Comparison of ENCODE assay signal across 16 cellular contexts in the genomic region with DNA sequence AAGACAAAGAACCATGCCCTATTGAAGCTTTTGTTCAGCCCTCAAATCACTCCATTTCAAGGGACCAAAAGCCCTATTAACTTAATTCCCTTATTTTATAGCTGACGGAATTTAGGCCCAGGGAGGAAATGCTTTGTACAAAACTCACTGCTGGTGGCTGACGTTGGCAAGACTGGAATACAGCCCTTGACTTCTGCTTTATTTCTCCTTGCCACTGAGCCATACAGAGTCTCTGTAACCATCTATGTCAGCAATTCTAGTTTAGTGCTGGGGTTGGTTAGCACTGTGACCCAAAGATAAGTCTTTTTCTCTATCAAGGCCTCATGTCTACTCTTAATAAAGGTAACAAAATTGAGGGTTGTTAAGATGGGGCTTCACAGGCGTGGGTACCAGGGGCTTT.
DNase-seq lines count a peak whose midpoint lies in the region; ATAC-seq and TF ChIP-seq lines count a peak whose summit lies in the region.
"Had no signal": no experiment of that assay in that cellular context is flagged by ENCODE, and none has a peak within 500 bp of the region (broad histone marks: within the 10 kb centered on the region; RNA-seq: fewer than 3 reads in every experiment).

No MANE protein-coding gene starts in this region.

- CTCF ChIA-PET in mammary epithelial cell (lab: Charles Lee; ENCODE audit: low non-redundant PET) = no interaction called here

- peaks cover 2% of the 10 kb centered on the region; the same call in 1 of the 2 replicates for H3K4me1 ChIP-seq in HAP-1
- H3K4me1 ChIP-seq in mammary epithelial cell (ENCODE audit: insufficient read depth, low read length) = peaks cover 32% of the 10 kb centered on the region
- H3K4me1 ChIP-seq in left lung = no peaks in the 10 kb centered on the region
- no peaks in the 10 kb centered on the region for H3K4me1 ChIP-seq in upper lobe of right lung
- H3K4me1 ChIP-seq in thyroid gland = peaks cover 0 to 7% of the 10 kb centered on the region in 2 donors

- peak overlapping the region; percentile 60 for H3K4me2 ChIP-seq in mammary epithelial cell (ENCODE audit: insufficient read depth, low read depth, low read length)

- H3K79me2 ChIP-seq in mammary epithelial cell (ENCODE audit: insufficient read depth, low read length) = no peaks in the 10 kb centered on the region

- H3K9me3 ChIP-seq in HAP-1 (no peaks in the 10 kb centered on the region), mammary epithelial cell (replicated peaks; ENCODE audit: insufficient read depth, low read length) (no peaks in the 10 kb centered on the region), left lung (no peaks in the 10 kb centered on the region), upper lobe of right lung (no peaks in the 10 kb centered on the region), thyroid gland (no peaks in the 10 kb centered on the region)
- H3K9me3 ChIP-seq: SJSA1 had no signal

- BruUV-seq in mammary epithelial cell (replicated peaks; lab: Mats Ljungman, UMichigan) = no TSS peak

- dilution Hi-C loops in mammary epithelial cell (cut with HindIII; ENCODE audit: low sequenced_read_pairs) = no loop called here

- no peak overlapping the region for H3K4me3 ChIP-seq in HAP-1
- no peak overlapping the region for H3K4me3 ChIP-seq in mammary epithelial cell (replicated peaks in 1 of 3; ENCODE audit: insufficient read depth in 1 of 3, low read depth in 2 of 3, low read length in 3 of 3)
- no peak overlapping the region for H3K4me3 ChIP-seq in left lung
- H3K4me3 ChIP-seq in upper lobe of right lung = no peak overlapping the region
- no peak overlapping the region for H3K4me3 ChIP-seq in thyroid gland (replicated peaks in 1 of 3)
- H3K4me3 ChIP-seq: SJSA1 had no signal

- in situ Hi-C loops in HAP-1 (cut with MboI; ENCODE audit: low sequenced_read_pairs) (no loop called here), mammary epithelial cell (cut with MboI; ENCODE audit: low sequenced_read_pairs in 2 of 2) (no loop called here)

- peak overlapping the region; percentile 85 for H3K27ac ChIP-seq in mammary epithelial cell (ENCODE audit: insufficient read depth, low read depth, low read length)
- no peak overlapping the region for H3K27ac ChIP-seq in left lung
- no peak overlapping the region for H3K27ac ChIP-seq in upper lobe of right lung
- no peak overlapping the region for H3K27ac ChIP-seq in thyroid gland
- H3K27ac ChIP-seq: RWPE1, SJSA1 had no signal

- TF ChIP-seq CTCF in mammary epithelial cell (conservative IDR thresholded peaks at IDR 0.05 in 1 of 2, IDR thresholded peaks at IDR 0.05 in 1 of 2; ENCODE audit: extremely low read depth in 1 of 2, insufficient read depth in 1 of 2, low read depth in 1 of 2, low read length in 2 of 2) (no peak), left lung (IDR thresholded peaks at IDR 0.05) (no peak), upper lobe of right lung (IDR thresholded peaks at IDR 0.05) (no peak), thyroid gland (IDR thresholded peaks at IDR 0.05) (no peak)

- intact Hi-C loops in mammary epithelial cell (cut with micrococcal nuclease) (loop anchor here (2.0 kb wide), 1 partner anchor 27 kb away; no protein-coding TSS in a partner anchor), left lung (cut with DNase I) (no loop called here), upper lobe of right lung (cut with DNase I) (no loop called here), thyroid gland (cut with DNase I) (no loop called here)

- no peak overlapping the region for H3K9ac ChIP-seq in mammary epithelial cell (ENCODE audit: insufficient read depth, low read length)

- peaks cover 5% of the 10 kb centered on the region; the same call in 1 of the 2 replicates for H3K27me3 ChIP-seq in HAP-1 (ENCODE audit: low read depth)
- no peaks in the 10 kb centered on the region for H3K27me3 ChIP-seq in mammary epithelial cell (ENCODE audit: insufficient read depth, low read length)
- no peaks in the 10 kb centered on the region for H3K27me3 ChIP-seq in left lung
- no peaks in the 10 kb centered on the region for H3K27me3 ChIP-seq in upper lobe of right lung
- no peaks in the 10 kb centered on the region for H3K27me3 ChIP-seq in thyroid gland
- H3K27me3 ChIP-seq: SJSA1 had no signal

- TF ChIP-seq POLR2A in thyroid gland (IDR thresholded peaks at IDR 0.05) = no peak

- ATAC-seq in left lung = peak; percentile 26
- peak; percentile 29 for ATAC-seq in upper lobe of right lung
- no peak for ATAC-seq in GM18867 (IDR thresholded peaks at IDR 0.05; ENCODE audit: unreplicated experiment)

- DNase-seq in HAP-1 (ENCODE audit: low spot score in 2 of 2) (peak; percentile 12 to 47), mammary epithelial cell (no peak), left lung (no peak), upper lobe of right lung (no peak), EL (no peak), thyroid gland (no peak)
- DNase-seq: CD8-positive, alpha-beta memory T cell; DMS 273 treated with DMSO at 0.1 percent for 48 hours; KG1; NCI-H1092 treated with DMSO at 0.1 percent for 48 hours; NCI-H1694; NCI-H2107; NCI-H69 had no signal

- WGBS in mammary epithelial cell (ENCODE audit: low coverage, missing lambda C conversion rate) = 85% methylated on average over 3 of the region's 3 CpGs
- WGBS in thyroid gland, 2 donors = 90 to 95% methylated on average over 3 of the region's 3 CpGs

- H2AFZ ChIP-seq in mammary epithelial cell (ENCODE audit: low read depth, low read length) = no peak overlapping the region

- H3K36me3 ChIP-seq in HAP-1 (replicated peaks) (no peaks in the 10 kb centered on the region), mammary epithelial cell (ENCODE audit: insufficient read depth, low read length) (no peaks in the 10 kb centered on the region), left lung (no peaks in the 10 kb centered on the region), upper lobe of right lung (no peaks in the 10 kb centered on the region), thyroid gland (no peaks in the 10 kb centered on the region)

- no peaks in the 10 kb centered on the region for H4K20me1 ChIP-seq in mammary epithelial cell (ENCODE audit: insufficient read depth, low read length)

Comparison
In these comparisons a context has a peak if more than half of its experiments do, and no peak if none do; other contexts are left out.
1. DNase-seq: peak in HAP-1 (2 of 2); none in mammary epithelial cell (single experiment), left lung (0 of 2), upper lobe of right lung (single experiment), EL (single experiment) and thyroid gland (0 of 2).